Comparison of ENCODE assay signal across 16 cellular contexts in genomic region chr4:1624519-1624910, GRCh38. TPM values are rescaled to one million over a fixed set of nuclear protein-coding genes. Genes with fewer than 3 reads are reported as not detected.
DNase-seq lines count a peak whose midpoint lies in the region; ATAC-seq and TF ChIP-seq lines count a peak whose summit lies in the region.
"Had no signal": no experiment of that assay in that cellular context is flagged by ENCODE, and none has a peak within 500 bp of the region (broad histone marks: within the 10 kb centered on the region; RNA-seq: fewer than 3 reads in every experiment).

No MANE protein-coding gene starts in this region.

- peak overlapping the region; percentile 92 for H3K4me2 ChIP-seq in BLaER1
- H3K4me2 ChIP-seq: GM23338 had no signal

- H3K27me3 ChIP-seq in BLaER1 (no peaks in the 10 kb centered on the region), H7 (ENCODE audit: control insufficient read depth, insufficient read depth, low read length) (no peaks in the 10 kb centered on the region)

- H4K20me1 ChIP-seq in BLaER1, result no peaks in the 10 kb centered on the region

- no peaks in the 10 kb centered on the region for H3K4me1 Mint-ChIP-seq in effector memory CD8-positive, alpha-beta T cell (ENCODE audit: low read depth in 2 of 2)
- H3K4me1 Mint-ChIP-seq: B cell, GM23338 had no signal

- no peak for TF ChIP-seq CTCF in GM10266 (IDR thresholded peaks at IDR 0.05; ENCODE audit: control insufficient read depth, insufficient read depth, low read depth, missing control alignments)

- peaks cover 2% of the 10 kb centered on the region for H3K36me3 Mint-ChIP-seq in effector memory CD8-positive, alpha-beta T cell (ENCODE audit: insufficient read depth)
- H3K36me3 Mint-ChIP-seq: CD8-positive, alpha-beta T cell had no signal

- H3K9me3 Mint-ChIP-seq in effector memory CD8-positive, alpha-beta T cell, result no peaks in the 10 kb centered on the region
- H3K9me3 Mint-ChIP-seq: CD8-positive, alpha-beta T cell had no signal

- H3K4me1 ChIP-seq in BLaER1, result peaks cover 76% of the 10 kb centered on the region
- H3K4me1 ChIP-seq: Caco-2, HAP-1 had no signal

- ATAC-seq in effector memory CD8-positive, alpha-beta T cell (replicated peaks), result no peak
- no peak for ATAC-seq in GM19395 (IDR thresholded peaks at IDR 0.05; ENCODE audit: unreplicated experiment)
- ATAC-seq: CD8-positive, alpha-beta T cell; GM12878; GM23338 had no signal

- DNase-seq in H7, result peak; percentile 68
- DNase-seq in effector memory CD8-positive, alpha-beta T cell, result no peak
- no peak for DNase-seq in globus pallidus (ENCODE audit: low spot score)
- DNase-seq in GM10266 (ENCODE audit: extremely low spot score), result no peak
- DNase-seq: C1 segment of cervical spinal cord; Caco-2; CD8-positive, alpha-beta T cell; DMS153; DND-41 had no signal

- H3K27me3 Mint-ChIP-seq in effector memory CD8-positive, alpha-beta T cell, result no peaks in the 10 kb centered on the region
- H3K27me3 Mint-ChIP-seq: B cell had no signal

- no peak overlapping the region for H3K4me3 ChIP-seq in BLaER1
- no peak overlapping the region for H3K4me3 ChIP-seq in H7 (ENCODE audit: insufficient read depth, low read depth, low read length)
- H3K4me3 ChIP-seq: GM12878, GM23338, HAP-1 had no signal

- H3K27ac Mint-ChIP-seq in effector memory CD8-positive, alpha-beta T cell, result peak overlapping the region; percentile 6 to 51
- H3K27ac Mint-ChIP-seq: B cell; CD8-positive, alpha-beta T cell; GM23338 had no signal

- peak overlapping the region; percentile 45; the same call in 1 of the 2 replicates for H3K9ac ChIP-seq in BLaER1

- no peak overlapping the region for H3K4me3 Mint-ChIP-seq in effector memory CD8-positive, alpha-beta T cell
- H3K4me3 Mint-ChIP-seq: B cell; CD8-positive, alpha-beta T cell; GM23338 had no signal

- H3K27ac ChIP-seq in BLaER1, result peak overlapping the region; percentile 89
- H3K27ac ChIP-seq: 22Rv1 had no signal

- H3K9me3 ChIP-seq in BLaER1, result no peaks in the 10 kb centered on the region
- H3K9me3 ChIP-seq: HAP-1 had no signal

- no peaks in the 10 kb centered on the region for H3K36me3 ChIP-seq in BLaER1
- H3K36me3 ChIP-seq in H7 (replicated peaks; ENCODE audit: control insufficient read depth, insufficient read depth, low read length), result no peaks in the 10 kb centered on the region
- H3K36me3 ChIP-seq: HAP-1 had no signal

RNA-seq across cellular contexts. Expression of gene FAM53A, which starts 59.6 kb away (rescaled TPM):
- total RNA-seq in H7 (2014; rRNA removed; shearing (Covaris generic)), result 7.4 and 24.5 TPM in 2 replicates
